10 cellular contexts compared by ENCODE assay signal in the genomic region with DNA sequence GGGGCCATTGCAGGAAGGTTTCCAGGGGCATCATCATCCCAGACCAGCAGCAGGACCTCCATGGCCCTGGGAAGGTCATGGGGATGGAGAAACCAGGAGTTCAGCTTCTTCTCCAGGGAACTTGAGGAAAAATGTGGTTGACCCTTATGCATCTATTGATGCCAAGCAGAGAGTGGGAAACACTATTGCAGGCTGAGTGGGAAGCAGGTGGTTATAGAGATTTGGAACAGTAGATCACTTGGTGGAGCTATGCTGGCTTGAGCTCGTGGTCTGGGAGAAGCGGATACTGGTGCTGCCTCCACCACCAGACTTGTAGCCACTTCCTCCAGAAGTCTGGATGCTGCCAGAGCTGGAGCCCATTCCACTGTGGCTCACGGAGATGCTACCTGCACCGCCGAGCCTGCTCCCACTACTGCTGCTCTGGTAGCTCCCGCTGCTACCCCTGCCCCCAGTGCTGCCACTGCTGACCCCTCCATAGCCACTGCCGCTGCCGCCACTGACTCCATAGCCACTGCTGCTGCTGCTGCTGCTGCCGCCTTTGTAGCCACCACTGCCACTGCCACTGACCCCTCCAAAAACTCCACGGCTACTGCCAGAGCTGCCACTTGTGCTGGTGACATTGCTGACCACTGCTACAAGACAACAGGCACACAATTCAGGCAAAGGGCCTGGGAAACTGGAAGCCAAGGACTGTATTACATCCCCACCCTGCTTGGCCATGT. TPM values are rescaled to one million over a fixed set of nuclear protein-coding genes. Genes with fewer than 3 reads are reported as not detected.
"Had no signal": no experiment of that assay in that cellular context is flagged by ENCODE, and none has a peak within 500 bp of the region (broad histone marks: within the 10 kb centered on the region; RNA-seq: fewer than 3 reads in every experiment).

No MANE protein-coding gene starts in this region.

- H3K27ac Mint-ChIP-seq: HFFc6 had no signal

- H3K9ac ChIP-seq: GM23248 had no signal

- DNase-seq: GM23248, GOT3, H7, HFFc6, IMR-90 had no signal

- H3K4me3 ChIP-seq: GM23248, HAP-1, K562 had no signal

- H3K4me3 Mint-ChIP-seq: HFFc6 had no signal

- H3K9me3 ChIP-seq: HAP-1 had no signal

- H3K4me1 ChIP-seq: HAP-1 had no signal

- H3K36me3 ChIP-seq: HAP-1 had no signal

- H3K9me3 Mint-ChIP-seq: HFFc6 had no signal

- H2AFZ ChIP-seq: GM23248 had no signal

- H3K27ac ChIP-seq: GM23248, HL-60 had no signal

RNA-seq across cellular contexts. Expression of a gene that starts 8.5 kb away (rescaled TPM):
- total RNA-seq: GM23248, H4, H7, HFFc6, HT-29, IMR-90, K562 had no signal
- polyA plus RNA-seq: GM23248, IMR-90, K562 had no signal

RNA-seq across cellular contexts. Expression of a gene that starts 27.3 kb away (rescaled TPM):
- total RNA-seq: GM23248, H4, H7, HFFc6, HT-29, IMR-90, K562 had no signal
- polyA plus RNA-seq: GM23248, IMR-90, K562 had no signal

RNA-seq across cellular contexts. Expression of a gene that starts 45.3 kb away (rescaled TPM):
- total RNA-seq: H4, H7, HT-29, K562 had no signal
- polyA plus RNA-seq: GM23248, K562 had no signal
